ENCODE assay signal across 15 cellular contexts in genomic region chr10:94213980-94214379, GRCh38.
"Had no signal": no experiment of that assay in that cellular context is flagged by ENCODE, and none has a peak within 500 bp of the region (broad histone marks: within the 10 kb centered on the region; RNA-seq: fewer than 3 reads in every experiment).

No MANE protein-coding gene starts in this region.

- ATAC-seq: stimulated activated naive B cell treated with anti-CD40 and anti-IgM and Interleukin-4, amounts not matched to agents 10 μg/mL and 1 μg/mL and 100 μg/mL, for 72 hours had no signal

- H3K27ac ChIP-seq: neural progenitor cell, ovary had no signal

- H2AFZ ChIP-seq: neural progenitor cell had no signal

- H3K9me3 ChIP-seq: esophagus squamous epithelium, ovary, upper lobe of left lung had no signal

- H3K4me3 ChIP-seq: dorsolateral prefrontal cortex, esophagus squamous epithelium, neural progenitor cell, ovary, upper lobe of left lung had no signal

- H3K9ac ChIP-seq: neural progenitor cell had no signal

- DNase-seq: activated CD4-positive, CD25-positive, alpha-beta regulatory T cell; activated T-cell treated with anti-CD3 and anti-CD28 coated beads, Interleukin-2, amount 50 U/mL, for 1 hour; dorsolateral prefrontal cortex; esophagus squamous epithelium; foreskin fibroblast; head of caudate nucleus; retina; stimulated activated CD4-positive, alpha-beta T cell treated with anti-CD3 and anti-CD28 coated beads, Interleukin-1b, Interleukin-23, amount 100 ng/mL, for 48 hours; stimulated activated naive B cell treated with anti-CD40 and anti-IgM and Interleukin-4, amounts not matched to agents 10 μg/mL and 1 μg/mL and 100 μg/mL, for 72 hours; substantia nigra; T-helper 2 cell; upper lobe of left lung had no signal

- H3K4me2 ChIP-seq: neural progenitor cell had no signal

- H3K36me3 ChIP-seq: esophagus squamous epithelium, neural progenitor cell, ovary, upper lobe of left lung had no signal

- H3K27me3 ChIP-seq: dorsolateral prefrontal cortex, esophagus squamous epithelium, neural progenitor cell, ovary, upper lobe of left lung had no signal

- FAIRE-seq: TTC549 had no signal

- H3K4me1 ChIP-seq: neural progenitor cell had no signal
